ENCODE assay signal across 8 cellular contexts in genomic region chr20:62219101-62219991, GRCh38. TPM values are rescaled to one million over a fixed set of nuclear protein-coding genes. Genes with fewer than 3 reads are reported as not detected.
DNase-seq lines count a peak whose midpoint lies in the region; ATAC-seq and TF ChIP-seq lines count a peak whose summit lies in the region.

No MANE protein-coding gene starts in this region.

- CTCF ChIA-PET in SK-N-SH (lab: Yijun Ruan, JAX): interaction anchor here (1.1 to 1.5 kb wide), 3 partner anchors 8 to 83 kb away, joined by 3 to 4 read pairs (median 3); no protein-coding TSS in a partner anchor
- CTCF ChIA-PET in activated CD4-positive, alpha-beta memory T cell treated with anti-CD3 and anti-CD28 coated beads for 36 hours (lab: Charles Lee): no interaction called here

- intact Hi-C loops in activated CD4-positive, alpha-beta memory T cell treated with anti-CD3 and anti-CD28 coated beads for 36 hours (cut with micrococcal nuclease): no loop called here

- H3F3A ChIP-seq in SK-N-SH (replicated peaks; ENCODE audit: insufficient read depth): no peaks in the 10 kb centered on the region
- H3F3A ChIP-seq in smooth muscle cell (ENCODE audit: low read depth): no peaks in the 10 kb centered on the region

- H3K79me2 ChIP-seq in SK-N-SH (ENCODE audit: insufficient read depth) (no peaks in the 10 kb centered on the region), smooth muscle cell (ENCODE audit: low read depth) (no peaks in the 10 kb centered on the region)

- no peak for TF ChIP-seq EP300 in SK-N-SH (IDR thresholded peaks at IDR 0.05; ENCODE audit: borderline replicate concordance in 1 of 2, low read depth in 1 of 2, low read length in 1 of 2)

- ATAC-seq in SK-N-SH treated with all-trans-retinoic acid at 6 μM for 48 hours (no peak), HG02884 (IDR thresholded peaks at IDR 0.05; ENCODE audit: unreplicated experiment) (no peak)

- H3K36me3 Mint-ChIP-seq in activated CD4-positive, alpha-beta memory T cell treated with anti-CD3 and anti-CD28 coated beads for 36 hours: no peaks in the 10 kb centered on the region

- TF ChIP-seq RAD21 in SK-N-SH (IDR thresholded peaks at IDR 0.05; ENCODE audit: low read length): no peak

- no peak for TF ChIP-seq CTCF in SK-N-SH (IDR thresholded peaks at IDR 0.05)
- no peak for TF ChIP-seq CTCF in smooth muscle cell (IDR thresholded peaks at IDR 0.05; ENCODE audit: borderline replicate concordance, insufficient read depth, poor library complexity, severe bottlenecking)

- peak; percentile 74 for DNase-seq in SK-N-SH
- DNase-seq in NCI-H510A (lab: John Stamatoyannopoulos, UW): peak; percentile 81
- DNase-seq in smooth muscle cell (lab: John Stamatoyannopoulos, UW; ENCODE audit: unreplicated experiment): no peak
- no peak for DNase-seq in activated CD4-positive, alpha-beta memory T cell treated with anti-CD3 and anti-CD28 coated beads for 36 hours
- no peak for DNase-seq in LoVo (ENCODE audit: low spot score)

- H3K36me3 ChIP-seq in SK-N-SH (replicated peaks in 1 of 2; ENCODE audit: control insufficient read depth in 1 of 2, insufficient read depth in 2 of 2, low read length in 1 of 2) (no peaks in the 10 kb centered on the region), esophagus (ENCODE audit: control insufficient read depth in 2 of 2, insufficient read depth in 2 of 2, low read length in 1 of 2) (no peaks in the 10 kb centered on the region), smooth muscle cell (ENCODE audit: low read depth) (no peaks in the 10 kb centered on the region)

- H3K27ac ChIP-seq in SK-N-SH (ENCODE audit: low read depth in 2 of 2, low read length in 1 of 2) (no peak overlapping the region), esophagus (ENCODE audit: low read depth in 2 of 2, low read length in 1 of 2) (no peak overlapping the region), smooth muscle cell (ENCODE audit: low read depth) (no peak overlapping the region)

- H3K9me2 ChIP-seq in SK-N-SH: no peaks in the 10 kb centered on the region

- H3K27me3 Mint-ChIP-seq in activated CD4-positive, alpha-beta memory T cell treated with anti-CD3 and anti-CD28 coated beads for 36 hours: peaks cover 42% of the 10 kb centered on the region

- H3K4me3 ChIP-seq in SK-N-SH (ENCODE audit: low read depth in 2 of 2, low read length in 1 of 2) (peak overlapping the region in 1 of 2 experiments; percentile 40; a peak in 3 of 4 replicates), esophagus (ENCODE audit: low read depth in 1 of 2, low read length in 2 of 2) (peak overlapping the region; percentile 14 to 44), smooth muscle cell (peak overlapping the region; percentile 21)

- H3K27me3 ChIP-seq in SK-N-SH (ENCODE audit: insufficient read depth) (peaks cover 34% of the 10 kb centered on the region), esophagus (ENCODE audit: control insufficient read depth in 1 of 2, insufficient read depth in 2 of 2, low read length in 2 of 2) (peaks cover 0 to 37% of the 10 kb centered on the region in 2 donors), smooth muscle cell (ENCODE audit: low read depth) (peaks cover 85% of the 10 kb centered on the region)

- no peak overlapping the region for H3K27ac Mint-ChIP-seq in activated CD4-positive, alpha-beta memory T cell treated with anti-CD3 and anti-CD28 coated beads for 36 hours

- 3% methylated on average over 22 of the region's 84 CpGs for WGBS in SK-N-SH (ENCODE audit: low lambda C conversion rate)
- 3 to 4% methylated on average over 54 to 84 of the region's 84 CpGs for WGBS in esophagus, 2 donors
- 7% methylated on average over 62 of the region's 84 CpGs for WGBS in smooth muscle cell (ENCODE audit: low lambda C conversion rate)

- no peaks in the 10 kb centered on the region for H3K4me1 Mint-ChIP-seq in activated CD4-positive, alpha-beta memory T cell treated with anti-CD3 and anti-CD28 coated beads for 36 hours (ENCODE audit: low read depth)

- H3K9me3 ChIP-seq in SK-N-SH: no peaks in the 10 kb centered on the region
- peaks cover 0 to 2% of the 10 kb centered on the region in 2 donors for H3K9me3 ChIP-seq in esophagus (ENCODE audit: control insufficient read depth in 2 of 2, insufficient read depth in 1 of 2, low read depth in 1 of 2, low read length in 1 of 2)
- H3K9me3 ChIP-seq in smooth muscle cell (replicated peaks; ENCODE audit: low read depth): no peaks in the 10 kb centered on the region

- H2AFZ ChIP-seq in SK-N-SH (ENCODE audit: low read depth): no peak overlapping the region
- no peak overlapping the region for H2AFZ ChIP-seq in smooth muscle cell (ENCODE audit: low read depth)

- H3K4me2 ChIP-seq in SK-N-SH: peak overlapping the region; percentile 52; the same call in 1 of the 2 replicates
- H3K4me2 ChIP-seq in smooth muscle cell: peak overlapping the region; percentile 84

- H3K4me1 ChIP-seq in SK-N-SH (ENCODE audit: control insufficient read depth in 1 of 2, insufficient read depth in 2 of 2, low read depth in 1 of 2, low read length in 1 of 2) (peaks cover 0 to 16% of the 10 kb centered on the region in 2 experiments; a peak in 1 of 4 replicates), esophagus (ENCODE audit: control insufficient read depth in 2 of 2, insufficient read depth in 2 of 2, low read length in 1 of 2) (peaks cover 11 to 12% of the 10 kb centered on the region in 2 donors), smooth muscle cell (ENCODE audit: low read depth) (peaks cover 23% of the 10 kb centered on the region)

- H3K9me3 Mint-ChIP-seq in activated CD4-positive, alpha-beta memory T cell treated with anti-CD3 and anti-CD28 coated beads for 36 hours: no peaks in the 10 kb centered on the region

- no peak overlapping the region for H3K4me3 Mint-ChIP-seq in activated CD4-positive, alpha-beta memory T cell treated with anti-CD3 and anti-CD28 coated beads for 36 hours

- H3K9ac ChIP-seq in SK-N-SH (no peak overlapping the region), smooth muscle cell (ENCODE audit: low read depth) (no peak overlapping the region)

- H4K20me1 ChIP-seq in SK-N-SH (ENCODE audit: insufficient read depth): 0 out of 2 replicates have a peak, but pooled peaks cover 8% of the 10 kb centered on the region
- H4K20me1 ChIP-seq in smooth muscle cell (ENCODE audit: low read depth): peaks cover 11% of the 10 kb centered on the region

- POLR2A ChIA-PET in SK-N-SH (lab: Yijun Ruan, JAX): interaction anchor here (1.0 to 1.2 kb wide), 2 partner anchors 16 to 149 kb away, joined by 3 to 5 read pairs; no protein-coding TSS in a partner anchor
- POLR2A ChIA-PET in activated CD4-positive, alpha-beta memory T cell treated with anti-CD3 and anti-CD28 coated beads for 36 hours (lab: Charles Lee): no interaction called here

TF ChIP-seq in SK-N-SH, 30 proteins besides CTCF, POLR2A, EP300 and RAD21 (continues in another document):
- TF ChIP-seq GABPA (IDR thresholded peaks at IDR 0.05; ENCODE audit: low read depth): no peak
- no peak for TF ChIP-seq IRF3 (IDR thresholded peaks at IDR 0.05; ENCODE audit: low read depth, low read length)
- peak; percentile 26; the same call in 1 of the 2 replicates for TF ChIP-seq MXI1 (IDR thresholded peaks at IDR 0.05; ENCODE audit: low read depth, low read length)

TF ChIP-seq in SK-N-SH treated with all-trans-retinoic acid at 6 μM for 48 hours, 23 proteins besides CTCF, POLR2A, EP300 and RAD21 (continues in another document):
- TF ChIP-seq ISL1 (CRISPR knock-in tag; IDR thresholded peaks at IDR 0.05): no peak
- TF ChIP-seq SNAI2 (CRISPR knock-in tag; IDR thresholded peaks at IDR 0.05): no peak
- TF ChIP-seq OSR1 (CRISPR knock-in tag; IDR thresholded peaks at IDR 0.05): no peak
- TF ChIP-seq ZFP30 (CRISPR knock-in tag; IDR thresholded peaks at IDR 0.05): no peak
- TF ChIP-seq, protein P1, sequence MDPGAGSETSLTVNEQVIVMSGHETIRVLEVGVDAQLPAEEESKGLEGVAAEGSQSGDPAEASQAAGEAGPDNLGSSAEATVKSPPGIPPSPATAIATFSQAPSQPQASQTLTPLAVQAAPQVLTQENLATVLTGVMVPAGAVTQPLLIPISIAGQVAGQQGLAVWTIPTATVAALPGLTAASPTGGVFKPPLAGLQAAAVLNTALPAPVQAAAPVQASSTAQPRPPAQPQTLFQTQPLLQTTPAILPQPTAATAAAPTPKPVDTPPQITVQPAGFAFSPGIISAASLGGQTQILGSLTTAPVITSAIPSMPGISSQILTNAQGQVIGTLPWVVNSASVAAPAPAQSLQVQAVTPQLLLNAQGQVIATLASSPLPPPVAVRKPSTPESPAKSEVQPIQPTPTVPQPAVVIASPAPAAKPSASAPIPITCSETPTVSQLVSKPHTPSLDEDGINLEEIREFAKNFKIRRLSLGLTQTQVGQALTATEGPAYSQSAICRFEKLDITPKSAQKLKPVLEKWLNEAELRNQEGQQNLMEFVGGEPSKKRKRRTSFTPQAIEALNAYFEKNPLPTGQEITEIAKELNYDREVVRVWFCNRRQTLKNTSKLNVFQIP (CRISPR knock-in tag; IDR thresholded peaks at IDR 0.05; ENCODE audit: borderline replicate concordance, low read depth): no peak

RNA-seq across cellular contexts. Expression of gene HRH3, which starts 0.7 kb away (rescaled TPM):
- polyA plus RNA-seq in SK-N-SH (2012; rRNA removed) (0.02 TPM in 2 replicates), esophagus (under 1 TPM in 1 of 2 donors, not detected in 1; 0.02 TPM), smooth muscle cell (not detected in 2 replicates)
- 0.03 and 0.04 TPM in 2 replicates for polyA plus RNA-seq in SK-N-SH (2012; cell fraction: cytosol; rRNA removed)
- polyA plus RNA-seq in SK-N-SH (2012; cell fraction: nucleus; rRNA removed): 0.07 and 0.18 TPM in 2 replicates
- total RNA-seq in smooth muscle cell: not detected in 2 replicates
- total RNA-seq in activated CD4-positive, alpha-beta memory T cell treated with anti-CD3 and anti-CD28 coated beads for 36 hours: not detected

RNA-seq across cellular contexts. Expression of gene OSBPL2, which starts 19.0 kb away (rescaled TPM):
- polyA plus RNA-seq in SK-N-SH (2012; rRNA removed) (17.7 and 18.7 TPM in 2 replicates), esophagus (10 to 100 TPM; 31.2 to 32.3 TPM), smooth muscle cell (32.0 and 37.0 TPM in 2 replicates)
- polyA plus RNA-seq in SK-N-SH (2012; cell fraction: cytosol; rRNA removed): 10.6 and 13.0 TPM in 2 replicates
- polyA plus RNA-seq in SK-N-SH (2012; cell fraction: nucleus; rRNA removed): 38.0 and 48.3 TPM in 2 replicates
- 33.8 and 34.3 TPM in 2 replicates for total RNA-seq in smooth muscle cell
- 10 to 100 TPM; 25.4 to 29.3 TPM for total RNA-seq in activated CD4-positive, alpha-beta memory T cell treated with anti-CD3 and anti-CD28 coated beads for 36 hours

RNA-seq across cellular contexts. Expression of gene MTG2, which starts 36.5 kb away (rescaled TPM):
- polyA plus RNA-seq in SK-N-SH (2012; rRNA removed): 36.6 and 42.9 TPM in 2 replicates
- 25.8 and 27.8 TPM in 2 replicates for polyA plus RNA-seq in SK-N-SH (2012; cell fraction: cytosol; rRNA removed)
- 66.8 and 75.1 TPM in 2 replicates for polyA plus RNA-seq in SK-N-SH (2012; cell fraction: nucleus; rRNA removed)
- 10 to 100 TPM; 19.4 to 25.4 TPM for polyA plus RNA-seq in esophagus
- total RNA-seq in smooth muscle cell: 19.9 and 21.9 TPM in 2 replicates
- polyA plus RNA-seq in smooth muscle cell: 13.4 and 17.9 TPM in 2 replicates
- 10 to 100 TPM; 31.4 to 32.5 TPM for total RNA-seq in activated CD4-positive, alpha-beta memory T cell treated with anti-CD3 and anti-CD28 coated beads for 36 hours

Comparison
In these comparisons a context has a peak if more than half of its experiments do, and no peak if none do; other contexts are left out.
1. DNase-seq: peak in SK-N-SH (single experiment) and NCI-H510A (single experiment); none in smooth muscle cell (single experiment), activated CD4-positive, alpha-beta memory T cell treated with anti-CD3 and anti-CD28 coated beads for 36 hours (single experiment) and LoVo (single experiment).